In genomic region chr15:90418627-90419026, GRCh38 we compare ENCODE assay signal across 13 cellular contexts. TPM values are rescaled to one million over a fixed set of nuclear protein-coding genes. Genes with fewer than 3 reads are reported as not detected.
DNase-seq lines count a peak whose midpoint lies in the region; ATAC-seq, FAIRE-seq and TF ChIP-seq lines count a peak whose summit lies in the region.
"Had no signal": no experiment of that assay in that cellular context is flagged by ENCODE, and none has a peak within 500 bp of the region (broad histone marks: within the 10 kb centered on the region; RNA-seq: fewer than 3 reads in every experiment).

No MANE protein-coding gene starts in this region.

- 80% methylated on average over 4 of the region's 4 CpGs for WGBS in A549 (ENCODE audit: missing lambda C conversion rate)
- WGBS in H9 (ENCODE audit: extremely low coverage, insufficient read length, low lambda C conversion rate), result no CpG with 5 or more reads among the region's 4 CpGs

- no peak overlapping the region for H2BK5ac ChIP-seq in H9 (ENCODE audit: insufficient read length, low read length)

- peaks cover 13% of the 10 kb centered on the region for H3K79me1 ChIP-seq in H9 (ENCODE audit: insufficient read depth, low read depth, low read length, poor library complexity, severe bottlenecking)

- H3K4me3 Mint-ChIP-seq in central memory CD8-positive, alpha-beta T cell, result peak overlapping the region; percentile 56
- H3K4me3 Mint-ChIP-seq in natural killer cell treated with Interleukin-12 subunit alpha and Interleukin-12 subunit beta and Interleukin-15 and Interleukin-18, amount 100 ng/mL, for 72 hours, result peak overlapping the region; percentile 77
- no peak overlapping the region for H3K4me3 Mint-ChIP-seq in H9

- no peaks in the 10 kb centered on the region for H3K23me2 ChIP-seq in H9 (ENCODE audit: insufficient read length, low read depth, low read length, poor library complexity, severe bottlenecking)

- H3K4me1 ChIP-seq in A549, result peaks cover 65% of the 10 kb centered on the region
- peaks cover 24% of the 10 kb centered on the region for H3K4me1 ChIP-seq in Karpas-422 (ENCODE audit: low read length)
- peaks cover 17% of the 10 kb centered on the region for H3K4me1 ChIP-seq in H9 (ENCODE audit: insufficient read depth, low read length)
- H3K4me1 ChIP-seq: BE2C had no signal

- no peak overlapping the region for H4K5ac ChIP-seq in H9 (ENCODE audit: insufficient read length, low read depth, low read length)

- no peak overlapping the region for H2BK20ac ChIP-seq in H9 (ENCODE audit: low read depth, low read length, poor library complexity, severe bottlenecking)

- no peak for TF ChIP-seq EP300 in A549 (IDR thresholded peaks at IDR 0.05)

- H3K36me3 Mint-ChIP-seq in central memory CD8-positive, alpha-beta T cell (ENCODE audit: insufficient read depth), result peaks cover 10% of the 10 kb centered on the region
- H3K36me3 Mint-ChIP-seq in natural killer cell treated with Interleukin-12 subunit alpha and Interleukin-12 subunit beta and Interleukin-15 and Interleukin-18, amount 100 ng/mL, for 72 hours, result peaks cover 18% of the 10 kb centered on the region
- peaks cover 3 to 12% (median 9%) of the 10 kb centered on the region in 3 experiments; a peak in 4 of 7 replicates for H3K36me3 Mint-ChIP-seq in H9 (ENCODE audit: insufficient read depth in 1 of 3, low read depth in 3 of 3)

- H3K9me3 Mint-ChIP-seq in central memory CD8-positive, alpha-beta T cell, result no peaks in the 10 kb centered on the region
- no peaks in the 10 kb centered on the region for H3K9me3 Mint-ChIP-seq in natural killer cell treated with Interleukin-12 subunit alpha and Interleukin-12 subunit beta and Interleukin-15 and Interleukin-18, amount 100 ng/mL, for 72 hours
- H3K9me3 Mint-ChIP-seq in H9, result peaks cover 2 to 6% of the 10 kb centered on the region in 2 experiments; a peak in 3 of 5 replicates

- no peak overlapping the region for H3K14ac ChIP-seq in H9 (ENCODE audit: insufficient read depth, low read length)

- no peak overlapping the region for H3K18ac ChIP-seq in H9 (ENCODE audit: insufficient read length, low read depth, low read length)

- H3K23ac ChIP-seq in H9 (ENCODE audit: insufficient read length, low read depth, low read length), result no peak overlapping the region

- H3K4me1 Mint-ChIP-seq in central memory CD8-positive, alpha-beta T cell, result peaks cover 74% of the 10 kb centered on the region
- H3K4me1 Mint-ChIP-seq in natural killer cell treated with Interleukin-12 subunit alpha and Interleukin-12 subunit beta and Interleukin-15 and Interleukin-18, amount 100 ng/mL, for 72 hours (ENCODE audit: low read depth in 2 of 2), result peaks cover 66 to 78% of the 10 kb centered on the region in 2 donors
- H3K4me1 Mint-ChIP-seq in H9, result peaks cover 33 to 36% of the 10 kb centered on the region in 2 experiments

- no peak for FAIRE-seq in A549 (lab: Jason Lieb, UNC)

- peaks cover 85% of the 10 kb centered on the region for H3K79me2 ChIP-seq in Karpas-422 (ENCODE audit: low read length)
- H3K79me2 ChIP-seq in H9 (ENCODE audit: insufficient read depth, low read length), result peaks cover 17% of the 10 kb centered on the region; the same call in 1 of the 2 replicates

- H3K4ac ChIP-seq in H9 (ENCODE audit: low read depth, low read length), result no peak overlapping the region

- DNase-seq in A549 (ENCODE audit: low read depth in 1 of 2, low spot score in 1 of 2) (no peak), Karpas-422 (no peak), retina (no peak), H7 (no peak), H9 (no peak)
- no peak for DNase-seq in central memory CD8-positive, alpha-beta T cell (ENCODE audit: low spot score in 2 of 2)
- DNase-seq in natural killer cell treated with Interleukin-12 subunit alpha and Interleukin-12 subunit beta and Interleukin-15 and Interleukin-18, amount 100 ng/mL, for 72 hours (ENCODE audit: low spot score), result no peak
- DNase-seq: BE2C, body of pancreas, GOT3, posterior cingulate gyrus, Right ventricle myocardium superior had no signal

- H2AFZ ChIP-seq in Karpas-422 (ENCODE audit: low read length), result no peak overlapping the region
- H2AFZ ChIP-seq in H9 (ENCODE audit: low read length), result no peak overlapping the region

- TF ChIP-seq POLR2A in A549 (IDR thresholded peaks at IDR 0.05; ENCODE audit: low read length), result no peak

- peak overlapping the region; percentile 71; the same call in 2 of the 3 replicates for H3K4me2 ChIP-seq in A549
- peak overlapping the region; percentile 1 for H3K4me2 ChIP-seq in Karpas-422 (ENCODE audit: low read depth, low read length, poor library complexity, severe bottlenecking)
- H3K4me2 ChIP-seq in H9 (ENCODE audit: insufficient read depth, insufficient read length, low read length), result no peak overlapping the region

- H3T11ph ChIP-seq in H9 (ENCODE audit: low read length), result no peak overlapping the region

- H2BK120ac ChIP-seq in H9 (ENCODE audit: low read depth, low read length, poor library complexity, severe bottlenecking), result no peak overlapping the region

- H3K9ac ChIP-seq in Karpas-422 (ENCODE audit: low read length) (no peak overlapping the region), H9 (ENCODE audit: extremely low read depth, insufficient read length, low read length) (no peak overlapping the region)

- H4K20me1 ChIP-seq in Karpas-422 (ENCODE audit: insufficient read depth, low read depth, low read length), result no peaks in the 10 kb centered on the region
- no peaks in the 10 kb centered on the region for H4K20me1 ChIP-seq in H9 (ENCODE audit: control insufficient read depth, insufficient read depth, insufficient read length)

- no peak overlapping the region for H2BK12ac ChIP-seq in H9 (ENCODE audit: insufficient read length, low read depth, low read length)

- no peak for TF ChIP-seq CTCF in A549 (IDR thresholded peaks at IDR 0.05)
- no peak for TF ChIP-seq CTCF in H9 (conservative IDR thresholded peaks at IDR 0.05)

- H3K27me3 ChIP-seq in Karpas-422 (ENCODE audit: low read length) (no peaks in the 10 kb centered on the region), H7 (ENCODE audit: control insufficient read depth, insufficient read depth, low read length) (no peaks in the 10 kb centered on the region), H9 (ENCODE audit: insufficient read depth, low read length) (no peaks in the 10 kb centered on the region)
- H3K27me3 ChIP-seq: BE2C, body of pancreas had no signal

- H3K56ac ChIP-seq in H9 (ENCODE audit: insufficient read length, low read depth, low read length), result no peak overlapping the region

- H3K36me3 ChIP-seq in Karpas-422 (ENCODE audit: insufficient read depth, low read length) (no peaks in the 10 kb centered on the region; the same call in 1 of the 2 replicates), H7 (replicated peaks; ENCODE audit: control insufficient read depth, insufficient read depth, low read length) (no peaks in the 10 kb centered on the region)
- H3K36me3 ChIP-seq: BE2C had no signal

- no peaks in the 10 kb centered on the region for H3K9me2 ChIP-seq in Karpas-422 (replicated peaks; ENCODE audit: insufficient read depth, low read length)

- H4K8ac ChIP-seq in H9 (replicated peaks; ENCODE audit: insufficient read length, low read depth, low read length), result no peak overlapping the region

- POLR2A ChIA-PET in A549 (lab: Yijun Ruan, JAX), result no interaction called here

- H3K4me3 ChIP-seq in A549 (no peak overlapping the region), Karpas-422 (ENCODE audit: low read length) (no peak overlapping the region), H7 (ENCODE audit: insufficient read depth, low read depth, low read length) (no peak overlapping the region)
- H3K4me3 ChIP-seq: body of pancreas had no signal

- no peak overlapping the region for H2AK5ac ChIP-seq in H9 (ENCODE audit: insufficient read length, low read length)

- no peak overlapping the region for H2BK15ac ChIP-seq in H9 (ENCODE audit: low read depth, low read length)

- H3K27me3 Mint-ChIP-seq in central memory CD8-positive, alpha-beta T cell, result no peaks in the 10 kb centered on the region
- H3K27me3 Mint-ChIP-seq in natural killer cell treated with Interleukin-12 subunit alpha and Interleukin-12 subunit beta and Interleukin-15 and Interleukin-18, amount 100 ng/mL, for 72 hours, result no peaks in the 10 kb centered on the region
- no peaks in the 10 kb centered on the region for H3K27me3 Mint-ChIP-seq in H9 (ENCODE audit: low read depth)

- H4K91ac ChIP-seq in H9 (ENCODE audit: insufficient read length, low read depth, low read length), result no peak overlapping the region

- H3K9me3 ChIP-seq in A549 (no peaks in the 10 kb centered on the region), Karpas-422 (ENCODE audit: low read length) (no peaks in the 10 kb centered on the region), H9 (ENCODE audit: control insufficient read depth, low read depth, low read length) (no peaks in the 10 kb centered on the region)
- H3K9me3 ChIP-seq: BE2C, body of pancreas had no signal

- peak overlapping the region; percentile 87 for H3K27ac Mint-ChIP-seq in central memory CD8-positive, alpha-beta T cell (ENCODE audit: low read depth)
- peak overlapping the region; percentile 83 to 89 for H3K27ac Mint-ChIP-seq in natural killer cell treated with Interleukin-12 subunit alpha and Interleukin-12 subunit beta and Interleukin-15 and Interleukin-18, amount 100 ng/mL, for 72 hours
- peak overlapping the region in 1 of 3 experiments; percentile 55; a peak in 1 of 7 replicates for H3K27ac Mint-ChIP-seq in H9

- TF ChIP-seq RAD21 in A549 (conservative IDR thresholded peaks at IDR 0.05 in 1 of 2, IDR thresholded peaks at IDR 0.05 in 1 of 2), result no peak

- no peak for ATAC-seq in A549
- ATAC-seq in central memory CD8-positive, alpha-beta T cell (replicated peaks; ENCODE audit: extremely low read depth, poor library complexity, severe bottlenecking), result no peak
- no peak for ATAC-seq in natural killer cell treated with Interleukin-12 subunit alpha and Interleukin-12 subunit beta and Interleukin-15 and Interleukin-18, amount 100 ng/mL, for 72 hours
- no peak for ATAC-seq in HG03025 (IDR thresholded peaks at IDR 0.05; ENCODE audit: low FRiP score, unreplicated experiment)
- ATAC-seq: body of pancreas had no signal

- peak overlapping the region; percentile 59 to 70; a peak in 4 of 6 replicates for H3K27ac ChIP-seq in A549
- no peak overlapping the region; the same call in 1 of the 2 replicates for H3K27ac ChIP-seq in Karpas-422 (ENCODE audit: low read length)
- no peak overlapping the region for H3K27ac ChIP-seq in H9 (ENCODE audit: insufficient read length, low read depth, low read length)
- H3K27ac ChIP-seq: body of pancreas had no signal

- CTCF ChIA-PET in A549 (lab: Yijun Ruan, JAX), result interaction anchor here (1.8 to 3.3 kb wide), 2 partner anchors 64 to 99 kb away, joined by 6 to 15 read pairs; no protein-coding TSS in a partner anchor

RNA-seq across cellular contexts. Expression of gene IQGAP1, which starts 30.6 kb away (rescaled TPM):
- polyA plus RNA-seq in A549 (2011; rRNA removed) (168 and 181 TPM in 2 replicates), A549 (2017; fragmentation: RNase III; extraction: RNeasy Plus Mini Kit Qiagen cat#74134 plus additional on column Dnase treatment) (100 to 108 TPM (median 103 TPM) in 3 replicates)
- 11.7 and 12.7 TPM in 2 replicates for polyA plus RNA-seq in A549 (2012; cell fraction: cytosol; rRNA removed)
- polyA plus RNA-seq in A549 (2012; cell fraction: nucleus; rRNA removed), result 96.3 and 155 TPM in 2 replicates
- 215 and 230 TPM in 2 replicates for polyA minus RNA-seq in A549 (2011; rRNA and poly(A)+ RNA removed)
- total RNA-seq in Karpas-422 (2014; rRNA removed; shearing (Covaris generic); ENCODE audit: low replicate concordance), result 122 and 145 TPM in 2 replicates
- 100 to 1,000 TPM; 222 to 382 TPM for total RNA-seq in natural killer cell treated with Interleukin-12 subunit alpha and Interleukin-12 subunit beta and Interleukin-15 and Interleukin-18, amount 100 ng/mL, for 72 hours
- 74.7 and 87.6 TPM in 2 replicates for total RNA-seq in H7 (2014; rRNA removed; shearing (Covaris generic))
- 67.0 and 72.4 TPM in 2 replicates for total RNA-seq in H9 (2021)

Comparison
In these comparisons a context has a peak if more than half of its experiments do, and no peak if none do; other contexts are left out.
1. H3K27ac ChIP-seq: peak in A549 (2 of 2); none in Karpas-422 (single experiment) and H9 (single experiment).
2. H3K4me3 Mint-ChIP-seq: peak in central memory CD8-positive, alpha-beta T cell (single experiment) and natural killer cell treated with Interleukin-12 subunit alpha and Interleukin-12 subunit beta and Interleukin-15 and Interleukin-18, amount 100 ng/mL, for 72 hours (single experiment); none in H9 (0 of 2).